Comparison of ENCODE assay signal across 26 cellular contexts in the genomic region with DNA sequence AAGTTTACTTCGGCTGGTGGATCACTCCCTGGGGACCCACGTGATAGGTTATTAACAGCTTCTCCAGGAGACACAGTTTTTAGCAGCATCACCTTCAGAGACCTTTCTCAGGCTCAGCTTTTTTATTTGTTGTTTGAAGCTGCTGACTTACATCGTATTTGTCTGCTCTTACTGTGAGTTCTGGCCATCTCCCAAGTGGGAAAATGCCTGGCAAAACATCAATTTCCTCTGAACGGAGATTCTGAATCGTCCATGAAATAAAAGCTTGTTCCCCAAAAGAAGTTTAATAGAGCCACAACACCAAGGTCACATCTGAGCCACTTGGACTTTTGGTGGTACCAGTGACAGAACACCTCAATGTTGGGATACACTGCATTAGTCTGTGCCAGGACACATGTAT.
"Had no signal": no experiment of that assay in that cellular context is flagged by ENCODE, and none has a peak within 500 bp of the region (broad histone marks: within the 10 kb centered on the region; RNA-seq: fewer than 3 reads in every experiment).

No MANE protein-coding gene starts in this region.

- H3K9me3 ChIP-seq: ascending aorta, SJCRH30, SK-N-SH had no signal

- H3K36me3 Mint-ChIP-seq: activated naive CD4-positive, alpha-beta T cell treated with anti-CD3 and anti-CD28 coated beads, Interleukin-2, amount 50 U/mL, for 72 hours; brain had no signal

- H3K4me1 ChIP-seq: ascending aorta had no signal

- H3K4me3 ChIP-seq: ascending aorta, SJCRH30 had no signal

- H3K9me3 Mint-ChIP-seq: activated naive CD8-positive, alpha-beta T cell treated with anti-CD3 and anti-CD28 coated beads, Interleukin-2, amount 50 U/mL, for 24 hours; activated T-cell treated with anti-CD3 and anti-CD28 coated beads, Interleukin-2, amount 50 U/mL, for 24 hours; activated T-helper 1 cell treated with anti-CD3 and anti-CD28 coated beads, Interleukin-12 subunit alpha, Interleukin-12 subunit beta, Interleukin-2, Interleukin-4 antibody, amounts not matched to agents 30 ng/mL and 10 ng/mL and 1 ng/mL, durations not matched to agents 14 hours and 24 hours and 36 hours; central memory CD8-positive, alpha-beta T cell had no signal

- H3K4me1 Mint-ChIP-seq: activated CD4-positive, alpha-beta T cell treated with anti-CD3 and anti-CD28 coated beads for 36 hours; activated naive CD8-positive, alpha-beta T cell treated with anti-CD3 and anti-CD28 coated beads, Interleukin-2, amount 50 U/mL, for 24 hours; brain; central memory CD8-positive, alpha-beta T cell had no signal

- H3K4me2 ChIP-seq: SK-N-SH had no signal

- H3K9ac ChIP-seq: SK-N-SH had no signal

- DNase-seq: activated CD4-positive, alpha-beta T cell treated with anti-CD3 and anti-CD28 coated beads for 36 hours; activated CD4-positive, alpha-beta T cell treated with anti-CD3 and anti-CD28 coated beads, Interleukin-2, amount 50 U/mL, for 1 hour; activated CD8-positive, alpha-beta T cell treated with anti-CD3 and anti-CD28 coated beads, Interleukin-2, amount 10 ng/mL, durations not matched to agents 7 days and 5 days; activated effector memory CD4-positive, alpha-beta T cell treated with Interleukin-2 at 50 U/mL for 16 hours; activated naive CD4-positive, alpha-beta T cell treated with Interleukin-2 at 50 U/mL for 16 hours; activated naive CD8-positive, alpha-beta T cell treated with anti-CD3 and anti-CD28 coated beads, Interleukin-2, amount 50 U/mL, for 24 hours; activated T-cell treated with anti-CD3 and anti-CD28 coated beads, Interleukin-2, amount 50 U/mL, for 24 hours; amniotic stem cell; KG1; NCI-H1092; NCI-H1417; NCI-H1930; NCI-H2171; NCI-H2227 treated with DMSO at 0.1 percent for 48 hours; NCI-H446 treated with DMSO at 0.1 percent for 48 hours; NCI-H524 treated with DMSO at 0.1 percent for 48 hours; NCI-H748 treated with DMSO at 0.1 percent for 48 hours; SJCRH30; SK-N-SH; T-helper 1 cell; WERI-Rb-1 had no signal

- H3K27ac Mint-ChIP-seq: activated CD4-positive, alpha-beta T cell treated with anti-CD3 and anti-CD28 coated beads for 36 hours; activated CD8-positive, alpha-beta T cell treated with anti-CD3 and anti-CD28 coated beads, Interleukin-2, amount 10 ng/mL, durations not matched to agents 7 days and 5 days; activated naive CD4-positive, alpha-beta T cell treated with anti-CD3 and anti-CD28 coated beads, Interleukin-2, amount 50 U/mL, for 72 hours; activated naive CD8-positive, alpha-beta T cell treated with anti-CD3 and anti-CD28 coated beads, Interleukin-2, amount 50 U/mL, for 24 hours; activated T-cell treated with anti-CD3 and anti-CD28 coated beads, Interleukin-2, amount 50 U/mL, for 24 hours; activated T-helper 1 cell treated with anti-CD3 and anti-CD28 coated beads, Interleukin-12 subunit alpha, Interleukin-12 subunit beta, Interleukin-2, Interleukin-4 antibody, amounts not matched to agents 30 ng/mL and 10 ng/mL and 1 ng/mL, durations not matched to agents 14 hours and 24 hours and 36 hours; brain had no signal

- H3K27ac ChIP-seq: ascending aorta, SJCRH30, WERI-Rb-1 had no signal

- H3K36me3 ChIP-seq: ascending aorta, SJCRH30, WERI-Rb-1 had no signal

- ATAC-seq: activated CD4-positive, alpha-beta T cell treated with anti-CD3 and anti-CD28 coated beads for 36 hours; activated CD8-positive, alpha-beta T cell treated with anti-CD3 and anti-CD28 coated beads, Interleukin-2, amount 10 ng/mL, durations not matched to agents 7 days and 5 days; activated naive CD4-positive, alpha-beta T cell treated with anti-CD3 and anti-CD28 coated beads, Interleukin-2, amount 50 U/mL, for 72 hours; activated naive CD8-positive, alpha-beta T cell treated with anti-CD3 and anti-CD28 coated beads, Interleukin-2, amount 50 U/mL, for 24 hours had no signal

- H3K4me3 Mint-ChIP-seq: activated CD4-positive, alpha-beta T cell treated with anti-CD3 and anti-CD28 coated beads for 36 hours; activated CD8-positive, alpha-beta T cell treated with anti-CD3 and anti-CD28 coated beads, Interleukin-2, amount 10 ng/mL, durations not matched to agents 7 days and 5 days; activated naive CD8-positive, alpha-beta T cell treated with anti-CD3 and anti-CD28 coated beads, Interleukin-2, amount 50 U/mL, for 24 hours; activated T-cell treated with anti-CD3 and anti-CD28 coated beads, Interleukin-2, amount 50 U/mL, for 24 hours; activated T-helper 1 cell treated with anti-CD3 and anti-CD28 coated beads, Interleukin-12 subunit alpha, Interleukin-12 subunit beta, Interleukin-2, Interleukin-4 antibody, amounts not matched to agents 30 ng/mL and 10 ng/mL and 1 ng/mL, durations not matched to agents 14 hours and 24 hours and 36 hours; brain; central memory CD8-positive, alpha-beta T cell had no signal

- H3K27me3 ChIP-seq: ascending aorta, SJCRH30 had no signal
